Comparison of ENCODE assay signal across 28 cellular contexts in genomic region chr18:28669165-28669564, GRCh38.
"Had no signal": no experiment of that assay in that cellular context is flagged by ENCODE, and none has a peak within 500 bp of the region (broad histone marks: within the 10 kb centered on the region; RNA-seq: fewer than 3 reads in every experiment).

No MANE protein-coding gene starts in this region.

- H3K4me3 ChIP-seq: left ventricle myocardium inferior, lung, mucosa of descending colon, pancreas, prostate gland, skin epidermis, stomach, testis, thyroid gland, transverse colon, upper lobe of left lung, vagina had no signal

- H3K4me3 Mint-ChIP-seq: memory B cell; naive thymus-derived CD8-positive, alpha-beta T cell; nephron; neural crest cell; stimulated activated naive B cell treated with anti-CD40 and anti-IgM and Interleukin-4, amounts not matched to agents 10 μg/mL and 1 μg/mL and 100 μg/mL, for 72 hours had no signal

- H3K36me3 Mint-ChIP-seq: memory B cell; naive thymus-derived CD8-positive, alpha-beta T cell; stimulated activated naive B cell treated with anti-CD40 and anti-IgM and Interleukin-4, amounts not matched to agents 10 μg/mL and 1 μg/mL and 100 μg/mL, for 72 hours had no signal

- H3K27ac Mint-ChIP-seq: memory B cell; naive thymus-derived CD8-positive, alpha-beta T cell; nephron; stimulated activated naive B cell treated with anti-CD40 and anti-IgM and Interleukin-4, amounts not matched to agents 10 μg/mL and 1 μg/mL and 100 μg/mL, for 72 hours had no signal

- H3K4me1 Mint-ChIP-seq: memory B cell; nephron; neural crest cell; stimulated activated naive B cell treated with anti-CD40 and anti-IgM and Interleukin-4, amounts not matched to agents 10 μg/mL and 1 μg/mL and 100 μg/mL, for 72 hours had no signal

- H3K9me3 Mint-ChIP-seq: neural crest cell had no signal

- FAIRE-seq: pancreas had no signal

- H3K27me3 Mint-ChIP-seq: memory B cell; naive thymus-derived CD8-positive, alpha-beta T cell; stimulated activated naive B cell treated with anti-CD40 and anti-IgM and Interleukin-4, amounts not matched to agents 10 μg/mL and 1 μg/mL and 100 μg/mL, for 72 hours had no signal

- DNase-seq: islet precursor cell; left ventricle myocardium inferior; midbrain; mucosa of descending colon; naive thymus-derived CD8-positive, alpha-beta T cell; nucleus accumbens; pancreas; posterior cingulate gyrus; retina; right cardiac atrium; stimulated activated CD4-positive, alpha-beta T cell treated with anti-CD3 and anti-CD28 coated beads, Interleukin-12 subunit alpha, Interleukin-12 subunit beta, amount 100 ng/mL, for 4 hours; stimulated activated CD4-positive, alpha-beta T cell treated with anti-CD3 and anti-CD28 coated beads, Interleukin-15, amount 100 ng/mL, for 24 hours; stimulated activated CD4-positive, alpha-beta T cell treated with anti-CD3 and anti-CD28 coated beads, Interleukin-2, amount 100 ng/mL, for 24 hours; stimulated activated CD4-positive, alpha-beta T cell treated with anti-CD3 and anti-CD28 coated beads, Interleukin-4, amount 100 ng/mL, for 1 hour; stimulated activated naive B cell treated with anti-CD40 and anti-IgM and Interleukin-4, amounts not matched to agents 10 μg/mL and 1 μg/mL and 100 μg/mL, for 72 hours; stimulated activated naive CD8-positive, alpha-beta T cell treated with anti-CD3 and anti-CD28 coated beads, Interleukin-15, Interleukin-2, amounts not matched to agents 100 U/mL and 50 U/mL, for 24 hours; stomach; testis; thyroid gland; transverse colon; upper lobe of left lung had no signal
